Comparison of ENCODE assay signal across 21 cellular contexts in genomic region chr6:137925299-137925698, GRCh38. TPM values are rescaled to one million over a fixed set of nuclear protein-coding genes. Genes with fewer than 3 reads are reported as not detected.
DNase-seq lines count a peak whose midpoint lies in the region; ATAC-seq and TF ChIP-seq lines count a peak whose summit lies in the region.
"Had no signal": no experiment of that assay in that cellular context is flagged by ENCODE, and none has a peak within 500 bp of the region (broad histone marks: within the 10 kb centered on the region; RNA-seq: fewer than 3 reads in every experiment).

No MANE protein-coding gene starts in this region.

- peaks cover 24% of the 10 kb centered on the region; the same call in 1 of the 2 replicates for H3F3A ChIP-seq in PC-9 (ENCODE audit: insufficient read depth, low read depth)

- DNase-seq in stimulated activated naive CD8-positive, alpha-beta T cell treated with anti-CD3 and anti-CD28 coated beads, Interleukin-15, Interleukin-2, amounts not matched to agents 100 U/mL and 50 U/mL, for 24 hours: no peak
- DNase-seq in PC-9: no peak
- no peak for DNase-seq in MG63
- DNase-seq in NCI-H2196 (lab: John Stamatoyannopoulos, UW; ENCODE audit: unreplicated experiment): no peak
- no peak for DNase-seq in NCI-H2227 treated with DMSO at 0.1 percent for 48 hours (lab: John Stamatoyannopoulos, UW)
- DNase-seq in HEK293T (ENCODE audit: extremely low spot score): no peak
- DNase-seq: heart left ventricle, left cardiac atrium, mesenchymal stem cell, naive B cell, NCI-H2107, NCI-H524, ovary, right cardiac atrium, upper lobe of right lung had no signal

- no peak overlapping the region for H3K27ac Mint-ChIP-seq in stimulated activated naive CD8-positive, alpha-beta T cell treated with anti-CD3 and anti-CD28 coated beads, Interleukin-15, Interleukin-2, amounts not matched to agents 100 ng/mL and 50 ng/mL, for 24 hours
- H3K27ac Mint-ChIP-seq in dendritic cell treated with granulocyte-macrophage colony-stimulating factor and Interleukin-4, amounts not matched to agents 40 ng/mL and 50 ng/mL, for 4 days: peak overlapping the region; percentile 40
- H3K27ac Mint-ChIP-seq: T-helper 1 cell treated with Interleukin-12 subunit alpha and Interleukin-12 subunit beta and Interleukin-4 antibody, amounts not matched to agents 30 μg/mL and 1 μg/mL, for 36 hours had no signal

- no peaks in the 10 kb centered on the region for H3K9me3 Mint-ChIP-seq in stimulated activated naive CD8-positive, alpha-beta T cell treated with anti-CD3 and anti-CD28 coated beads, Interleukin-15, Interleukin-2, amounts not matched to agents 100 ng/mL and 50 ng/mL, for 24 hours
- no peaks in the 10 kb centered on the region for H3K9me3 Mint-ChIP-seq in dendritic cell treated with granulocyte-macrophage colony-stimulating factor and Interleukin-4, amounts not matched to agents 40 ng/mL and 50 ng/mL, for 4 days
- H3K9me3 Mint-ChIP-seq: central memory CD8-positive, alpha-beta T cell; naive B cell; T-helper 1 cell treated with Interleukin-12 subunit alpha and Interleukin-12 subunit beta and Interleukin-4 antibody, amounts not matched to agents 30 μg/mL and 1 μg/mL, for 36 hours had no signal

- no peak for ATAC-seq in stimulated activated naive CD8-positive, alpha-beta T cell treated with anti-CD3 and anti-CD28 coated beads, Interleukin-15, Interleukin-2, amounts not matched to agents 100 U/mL and 50 U/mL, for 24 hours
- ATAC-seq: heart left ventricle, left cardiac atrium, right cardiac atrium, upper lobe of right lung had no signal

- no peaks in the 10 kb centered on the region; the same call in 1 of the 2 replicates for H3K9me2 ChIP-seq in PC-9 (ENCODE audit: insufficient read depth)

- no TSS peak for BruUV-seq in PC-9 (replicated peaks; lab: Mats Ljungman, UMichigan)

- no peak for TF ChIP-seq CTCF in PC-9 (conservative IDR thresholded peaks at IDR 0.05)

- peak overlapping the region; percentile 23 for H3K4me3 Mint-ChIP-seq in stimulated activated naive CD8-positive, alpha-beta T cell treated with anti-CD3 and anti-CD28 coated beads, Interleukin-15, Interleukin-2, amounts not matched to agents 100 ng/mL and 50 ng/mL, for 24 hours
- no peak overlapping the region for H3K4me3 Mint-ChIP-seq in dendritic cell treated with granulocyte-macrophage colony-stimulating factor and Interleukin-4, amounts not matched to agents 40 ng/mL and 50 ng/mL, for 4 days
- H3K4me3 Mint-ChIP-seq: central memory CD8-positive, alpha-beta T cell; naive B cell; T-helper 1 cell treated with Interleukin-12 subunit alpha and Interleukin-12 subunit beta and Interleukin-4 antibody, amounts not matched to agents 30 μg/mL and 1 μg/mL, for 36 hours had no signal

- H3K4me3 ChIP-seq in PC-9 (no peak overlapping the region), MG63 (no peak overlapping the region)
- H3K4me3 ChIP-seq: ascending aorta, heart left ventricle, ovary, upper lobe of right lung had no signal

- H2AFZ ChIP-seq in PC-9: peak overlapping the region; percentile 31; the same call in 1 of the 2 replicates

- peaks cover 92% of the 10 kb centered on the region for H3K4me1 Mint-ChIP-seq in stimulated activated naive CD8-positive, alpha-beta T cell treated with anti-CD3 and anti-CD28 coated beads, Interleukin-15, Interleukin-2, amounts not matched to agents 100 ng/mL and 50 ng/mL, for 24 hours (ENCODE audit: low read depth)
- peaks cover 70% of the 10 kb centered on the region for H3K4me1 Mint-ChIP-seq in dendritic cell treated with granulocyte-macrophage colony-stimulating factor and Interleukin-4, amounts not matched to agents 40 ng/mL and 50 ng/mL, for 4 days (ENCODE audit: low read depth)

- CTCF ChIA-PET in PC-9 (lab: Charles Lee) (no interaction called here), HEK293T (lab: Yijun Ruan, JAX) (interaction anchor here (0.6 kb wide), 1 partner anchor 221 kb away, joined by 3 read pairs; no protein-coding TSS in a partner anchor)

- intact Hi-C loops in PC-9 (cut with micrococcal nuclease; ENCODE audit: unreplicated experiment): no loop called here
- intact Hi-C loops in dendritic cell treated with granulocyte-macrophage colony-stimulating factor and Interleukin-4, amounts not matched to agents 40 ng/mL and 50 ng/mL, for 4 days (cut with micrococcal nuclease): loop anchor here (5.0 kb wide), 1 partner anchor 53 kb away; no protein-coding TSS in a partner anchor

- no peaks in the 10 kb centered on the region for H3K36me3 Mint-ChIP-seq in stimulated activated naive CD8-positive, alpha-beta T cell treated with anti-CD3 and anti-CD28 coated beads, Interleukin-15, Interleukin-2, amounts not matched to agents 100 ng/mL and 50 ng/mL, for 24 hours (ENCODE audit: low read depth)
- H3K36me3 Mint-ChIP-seq in dendritic cell treated with granulocyte-macrophage colony-stimulating factor and Interleukin-4, amounts not matched to agents 40 ng/mL and 50 ng/mL, for 4 days (ENCODE audit: low read depth): no peaks in the 10 kb centered on the region
- H3K36me3 Mint-ChIP-seq: naive B cell had no signal

- H3K9me3 ChIP-seq in PC-9 (ENCODE audit: insufficient read depth, low read depth) (no peaks in the 10 kb centered on the region), MG63 (no peaks in the 10 kb centered on the region)
- H3K9me3 ChIP-seq: ascending aorta, heart left ventricle, ovary, upper lobe of right lung had no signal

- no peak overlapping the region for H3K27ac ChIP-seq in PC-9
- H3K27ac ChIP-seq: ascending aorta, epithelial cell of prostate, heart left ventricle, ovary, upper lobe of right lung had no signal

- no peaks in the 10 kb centered on the region for H3K27me3 Mint-ChIP-seq in stimulated activated naive CD8-positive, alpha-beta T cell treated with anti-CD3 and anti-CD28 coated beads, Interleukin-15, Interleukin-2, amounts not matched to agents 100 ng/mL and 50 ng/mL, for 24 hours
- no peaks in the 10 kb centered on the region for H3K27me3 Mint-ChIP-seq in dendritic cell treated with granulocyte-macrophage colony-stimulating factor and Interleukin-4, amounts not matched to agents 40 ng/mL and 50 ng/mL, for 4 days
- H3K27me3 Mint-ChIP-seq: central memory CD8-positive, alpha-beta T cell; naive B cell had no signal

- peaks cover 45% of the 10 kb centered on the region for H3K4me1 ChIP-seq in PC-9 (replicated peaks; ENCODE audit: insufficient read depth)

- POLR2A ChIA-PET in PC-9 (lab: Charles Lee; ENCODE audit: unreplicated experiment) (no interaction called here), HEK293T (lab: Yijun Ruan, JAX) (no interaction called here)

- no peak overlapping the region for H3K4me2 ChIP-seq in PC-9

- H3K36me3 ChIP-seq in PC-9 (ENCODE audit: low read depth): no peaks in the 10 kb centered on the region
- H3K36me3 ChIP-seq in MG63: no peaks in the 10 kb centered on the region
- H3K36me3 ChIP-seq: ascending aorta, heart left ventricle, ovary, upper lobe of right lung had no signal

- no peaks in the 10 kb centered on the region for H3K27me3 ChIP-seq in PC-9 (ENCODE audit: insufficient read depth, low read depth)
- H3K27me3 ChIP-seq in MG63: no peaks in the 10 kb centered on the region
- H3K27me3 ChIP-seq: ascending aorta, heart left ventricle, ovary, upper lobe of right lung had no signal

- H4K20me1 ChIP-seq in PC-9 (ENCODE audit: insufficient read depth): no peaks in the 10 kb centered on the region

- H3K79me2 ChIP-seq in PC-9 (ENCODE audit: low read depth): no peaks in the 10 kb centered on the region

TF ChIP-seq in HEK293T, 16 proteins besides CTCF, POLR2A, EP300 and RAD21:
- no peak for TF ChIP-seq HDGF (IDR thresholded peaks at IDR 0.05; ENCODE audit: borderline replicate concordance)
- TF ChIP-seq ARNT (IDR thresholded peaks at IDR 0.05): no peak
- no peak for TF ChIP-seq NFRKB (IDR thresholded peaks at IDR 0.05)
- no peak for TF ChIP-seq BHLHE40 (IDR thresholded peaks at IDR 0.05; ENCODE audit: borderline replicate concordance)
- no peak for TF ChIP-seq SUZ12 (IDR thresholded peaks at IDR 0.05)
- TF ChIP-seq SP1 (IDR thresholded peaks at IDR 0.05): no peak
- TF ChIP-seq TARDBP (IDR thresholded peaks at IDR 0.05): no peak
- TF ChIP-seq FOXK2 (IDR thresholded peaks at IDR 0.05): no peak
- TF ChIP-seq LEF1 (IDR thresholded peaks at IDR 0.05; ENCODE audit: borderline replicate concordance): no peak

RNA-seq across cellular contexts. Expression of gene TNFAIP3, which starts 58.2 kb away (rescaled TPM):
- 7.2 and 7.8 TPM in 2 replicates for total RNA-seq in PC-9 (2021)
- 0.79 and 2.4 TPM in 2 replicates for total RNA-seq in MG63 (2014; rRNA removed; shearing (Covaris generic); ENCODE audit: low replicate concordance)
